18 cellular contexts compared by ENCODE assay signal in genomic region chr4:142411993-142412392, GRCh38.
"Had no signal": no experiment of that assay in that cellular context is flagged by ENCODE, and none has a peak within 500 bp of the region (broad histone marks: within the 10 kb centered on the region; RNA-seq: fewer than 3 reads in every experiment).

No MANE protein-coding gene starts in this region.

- DNase-seq: KBM-7, MG63, NCI-H1092, NCI-H1105 treated with DMSO at 0.1 percent for 48 hours, NCI-H1417 treated with DMSO at 0.1 percent for 48 hours, NCI-H146, NCI-H1694 treated with DMSO at 0.1 percent for 48 hours, NCI-H1930, NCI-H2081, NCI-H2171, NCI-H226, NCI-H446, NCI-H510A, NCI-H524 treated with DMSO at 0.1 percent for 48 hours, NCI-H69, NCI-H774, RPMI8226, SHP77 had no signal

- H3K36me3 ChIP-seq: MG63 had no signal

- H3K4me3 ChIP-seq: MG63 had no signal

- H3K27me3 ChIP-seq: MG63 had no signal

- H3K9me3 ChIP-seq: MG63 had no signal
